In genomic region chr17:48830840-48831548, GRCh38 we compare ENCODE assay signal across 1 cellular context.
TF ChIP-seq lines count a peak whose summit lies in the region.

TSS of gene CALCOCO2 (plus strand) at chr17:48831035. CDS start at chr17:48841708, 10,673 bp downstream.

TF ChIP-seq in GM23338, 12 proteins besides CTCF, POLR2A, EP300 and RAD21 (continued from another document):
- TF ChIP-seq STAT1 (IDR thresholded peaks at IDR 0.05; ENCODE audit: unreplicated experiment) (peak; percentile 78), CREB1 (CRISPR knock-in tag; IDR thresholded peaks at IDR 0.05; ENCODE audit: low read depth) (peak; percentile 91), ZNF114 (CRISPR knock-in tag; IDR thresholded peaks at IDR 0.05) (no peak), EZH2phosphoT487 (IDR thresholded peaks at IDR 0.05; ENCODE audit: unreplicated experiment) (no peak), ETS1 (IDR thresholded peaks at IDR 0.05) (peak; percentile 66; the same call in 1 of the 2 replicates)
